Comparison of ENCODE assay signal across 1 cellular context in genomic region chr7:44707558-44708230, GRCh38.
TF ChIP-seq lines count a peak whose summit lies in the region.

No MANE protein-coding gene starts in this region.

TF ChIP-seq in K562, 482 proteins besides CTCF, POLR2A, EP300 and RAD21:
- TF ChIP-seq GTF2A2 (tag; IDR thresholded peaks at IDR 0.05) (no peak), RBM22 (IDR thresholded peaks at IDR 0.05; ENCODE audit: low read depth, low read length, poor library complexity, severe bottlenecking) (peak; percentile 22), ETS2 (tag; IDR thresholded peaks at IDR 0.05; ENCODE audit: borderline replicate concordance, poor library complexity, severe bottlenecking) (no peak), ZNF431 (CRISPR knock-in tag; IDR thresholded peaks at IDR 0.05) (no peak), NFIX (CRISPR knock-in tag; IDR thresholded peaks at IDR 0.05; ENCODE audit: low read depth) (peak; percentile 27; the same call in 1 of the 2 replicates), CEBPB (tag; IDR thresholded peaks at IDR 0.05) (no peak), POLR2G (IDR thresholded peaks at IDR 0.05; ENCODE audit: low read depth, low read length) (0 out of 2 replicates have a peak, but pooled peaks have one; percentile 23), NFIC (IDR thresholded peaks at IDR 0.05) (peak; percentile 81)
